9 cellular contexts compared by ENCODE assay signal in genomic region chr11:1863352-1864215, GRCh38. TPM values are rescaled to one million over a fixed set of nuclear protein-coding genes. Genes with fewer than 3 reads are reported as not detected.
DNase-seq lines count a peak whose midpoint lies in the region; ATAC-seq and TF ChIP-seq lines count a peak whose summit lies in the region.
"Had no signal": no experiment of that assay in that cellular context is flagged by ENCODE, and none has a peak within 500 bp of the region (broad histone marks: within the 10 kb centered on the region; RNA-seq: fewer than 3 reads in every experiment).

No MANE protein-coding gene starts in this region.

- CTCF ChIA-PET in CD4-positive, alpha-beta memory T cell (lab: Charles Lee; ENCODE audit: partially characterized antibody), result no interaction called here

- no peaks in the 10 kb centered on the region for H3K27me3 ChIP-seq in CD4-positive, alpha-beta memory T cell (ENCODE audit: insufficient read depth, low read length)
- peaks cover 4% of the 10 kb centered on the region for H3K27me3 ChIP-seq in lower lobe of right lung (ENCODE audit: low read depth)
- no peaks in the 10 kb centered on the region for H3K27me3 ChIP-seq in thoracic aorta (replicated peaks; ENCODE audit: insufficient read depth)

- POLR2A ChIA-PET in CD4-positive, alpha-beta memory T cell (lab: Charles Lee; ENCODE audit: partially characterized antibody), result interaction anchor here (1.1 to 1.5 kb wide), 3 partner anchors 10 to 12 kb away, joined by 3 to 7 read pairs (median 3); no protein-coding TSS in a partner anchor

- H3K27me3 Mint-ChIP-seq in CD4-positive, alpha-beta memory T cell, result no peaks in the 10 kb centered on the region

- intact Hi-C loops in CD4-positive, alpha-beta memory T cell (cut with micrococcal nuclease), result no loop called here
- intact Hi-C loops in lower lobe of right lung (cut with DNase I), result no loop called here

- no peak overlapping the region for H3K27ac ChIP-seq in CD4-positive, alpha-beta memory T cell (ENCODE audit: low read depth, low read length)
- peak overlapping the region; percentile 53 for H3K27ac ChIP-seq in lower lobe of right lung
- peak overlapping the region; percentile 84 to 90 for H3K27ac ChIP-seq in thoracic aorta

- H3K36me3 Mint-ChIP-seq in CD4-positive, alpha-beta memory T cell, result peaks cover 0 to 11% of the 10 kb centered on the region in 2 donors

- H3K36me3 ChIP-seq in CD4-positive, alpha-beta memory T cell (ENCODE audit: insufficient read depth, low read length), result no peaks in the 10 kb centered on the region
- H3K36me3 ChIP-seq in lower lobe of right lung (no peaks in the 10 kb centered on the region), thoracic aorta (no peaks in the 10 kb centered on the region)

- peaks cover 85% of the 10 kb centered on the region for H3K4me1 ChIP-seq in CD4-positive, alpha-beta memory T cell (ENCODE audit: insufficient read depth, low read length)
- H3K4me1 ChIP-seq in lower lobe of right lung (peaks cover 34% of the 10 kb centered on the region), thoracic aorta (ENCODE audit: control insufficient read depth in 1 of 2, low read depth in 2 of 2) (peaks cover 31 to 47% of the 10 kb centered on the region in 2 donors)

- no peak for TF ChIP-seq POLR2A in NB4 (IDR thresholded peaks at IDR 0.05; ENCODE audit: extremely low read depth, insufficient read length)

- H3K4me1 Mint-ChIP-seq in CD4-positive, alpha-beta memory T cell, result peaks cover 19 to 42% (median 27%) of the 10 kb centered on the region in 4 donors

- peak; percentile 91 to 92 for ATAC-seq in lower lobe of right lung
- ATAC-seq in thoracic aorta (ENCODE audit: insufficient number of reproducible peaks, low FRiP score, low read depth), result peak; percentile 78
- ATAC-seq in HG03520 (IDR thresholded peaks at IDR 0.05; ENCODE audit: unreplicated experiment), result no peak
- ATAC-seq in GM18858 (IDR thresholded peaks at IDR 0.05; ENCODE audit: unreplicated experiment), result no peak

- peak in 1 of 5 donors; percentile 28 for DNase-seq in CD4-positive, alpha-beta memory T cell
- DNase-seq in NB4 (ENCODE audit: low read depth) (peak; percentile 68), dermis microvascular lymphatic vessel endothelial cell (ENCODE audit: low read depth in 2 of 2) (peak; percentile 77 to 94), lower lobe of right lung (peak; percentile 79), thoracic aorta (ENCODE audit: low spot score) (peak; percentile 74), NOMO-1 treated with DMSO at 0.1 percent for 48 hours (lab: John Stamatoyannopoulos, UW; ENCODE audit: unreplicated experiment) (no peak)

- TF ChIP-seq CTCF in NB4 (IDR thresholded peaks at IDR 0.05; ENCODE audit: low read depth, low read length) (no peak), lower lobe of right lung (IDR thresholded peaks at IDR 0.05) (no peak), thoracic aorta (IDR thresholded peaks at IDR 0.05) (no peak)

- H3K4me3 Mint-ChIP-seq in CD4-positive, alpha-beta memory T cell, result peak overlapping the region in 3 of 8 donors; percentile 36 to 56 (median 54)

- H3K9me3 ChIP-seq in CD4-positive, alpha-beta memory T cell (ENCODE audit: control insufficient read depth in 1 of 2, low read length in 2 of 2), result no peaks in the 10 kb centered on the region
- H3K9me3 ChIP-seq in lower lobe of right lung (no peaks in the 10 kb centered on the region), thoracic aorta (no peaks in the 10 kb centered on the region)

- no peak overlapping the region for H3K4me3 ChIP-seq in CD4-positive, alpha-beta memory T cell (ENCODE audit: low read length in 2 of 2)
- no peak overlapping the region for H3K4me3 ChIP-seq in NB4 (ENCODE audit: low read depth, low read length)
- peak overlapping the region; percentile 25 for H3K4me3 ChIP-seq in lower lobe of right lung
- H3K4me3 ChIP-seq in thoracic aorta, result peak overlapping the region; percentile 52

- peaks cover 0 to 2% (median 0%) of the 10 kb centered on the region in 8 donors for H3K9me3 Mint-ChIP-seq in CD4-positive, alpha-beta memory T cell

- peak overlapping the region in 5 of 7 donors; percentile 29 to 66 (median 36) for H3K27ac Mint-ChIP-seq in CD4-positive, alpha-beta memory T cell

RNA-seq across cellular contexts. Expression of gene LSP1, which starts 10.7 kb away (rescaled TPM):
- total RNA-seq in CD4-positive, alpha-beta memory T cell, result 100 to 1,000 TPM; 324 to 327 TPM
- 100 to 1,000 TPM; 253 to 435 TPM for polyA plus RNA-seq in CD4-positive, alpha-beta memory T cell
- total RNA-seq in dermis microvascular lymphatic vessel endothelial cell (under 0.01 TPM in 2 replicates), lower lobe of right lung (90.4 TPM), thoracic aorta (10 to 100 TPM; 23.6 to 40.5 TPM)

RNA-seq across cellular contexts. Expression of gene TNNI2, which starts 24.8 kb away (rescaled TPM):
- total RNA-seq in CD4-positive, alpha-beta memory T cell, result not detected
- polyA plus RNA-seq in CD4-positive, alpha-beta memory T cell, result not detected
- total RNA-seq in dermis microvascular lymphatic vessel endothelial cell, result not detected in 2 replicates
- total RNA-seq in lower lobe of right lung, result 17.7 TPM
- not detected for total RNA-seq in thoracic aorta
- total RNA-seq: glomerular endothelial cell had no signal

RNA-seq across cellular contexts. Expression of gene PRR33, which starts 28.1 kb away (rescaled TPM):
- total RNA-seq in CD4-positive, alpha-beta memory T cell, result not detected
- polyA plus RNA-seq in CD4-positive, alpha-beta memory T cell, result under 1 TPM in 1 of 2 donors, not detected in 1; 0.18 TPM
- total RNA-seq in dermis microvascular lymphatic vessel endothelial cell (not detected in 2 replicates), lower lobe of right lung (not detected), thoracic aorta (under 1 TPM in 1 of 2 donors, not detected in 1; 0.41 TPM)
- total RNA-seq: glomerular endothelial cell had no signal

RNA-seq across cellular contexts. Expression of gene SYT8, which starts 28.8 kb away (rescaled TPM):
- not detected for total RNA-seq in CD4-positive, alpha-beta memory T cell
- not detected for polyA plus RNA-seq in CD4-positive, alpha-beta memory T cell
- total RNA-seq in dermis microvascular lymphatic vessel endothelial cell (under 0.01 and 0.13 TPM in 2 replicates), lower lobe of right lung (18.5 TPM), thoracic aorta (1 to 10 TPM; 3.4 to 3.6 TPM)
- total RNA-seq: glomerular endothelial cell had no signal

RNA-seq across cellular contexts. Expression of gene TNNT3, which starts 55.9 kb away (rescaled TPM):
- 10 to 100 TPM in 1 of 2 experiments, 1 to 10 TPM in 1; 9.3 to 10.5 TPM for total RNA-seq in CD4-positive, alpha-beta memory T cell
- polyA plus RNA-seq in CD4-positive, alpha-beta memory T cell, result not detected
- total RNA-seq in dermis microvascular lymphatic vessel endothelial cell (not detected in 2 replicates), lower lobe of right lung (4.7 TPM), thoracic aorta (1 to 10 TPM; 8.3 to 9.7 TPM)
- total RNA-seq: glomerular endothelial cell had no signal

Comparison
In these comparisons a context has a peak if more than half of its experiments do, and no peak if none do; other contexts are left out.
1. H3K4me3 ChIP-seq: peak in lower lobe of right lung (single experiment) and thoracic aorta (single experiment); none in CD4-positive, alpha-beta memory T cell (0 of 2) and NB4 (single experiment).
2. ATAC-seq: peak in lower lobe of right lung (2 of 2) and thoracic aorta (single experiment); none in HG03520 (single experiment) and GM18858 (single experiment).
3. RNA of gene LSP1, which starts 10.7 kb away (total RNA-seq): 324 to 327 TPM in CD4-positive, alpha-beta memory T cell, 90.4 TPM in lower lobe of right lung (single experiment) and 23.6 to 40.5 TPM in thoracic aorta; under 0.01 TPM in dermis microvascular lymphatic vessel endothelial cell; every median in the first group is over 10 times any median in the second.
4. RNA of gene TNNI2, which starts 24.8 kb away (total RNA-seq): 17.7 TPM in lower lobe of right lung (single experiment); not detected in thoracic aorta, not detected in CD4-positive, alpha-beta memory T cell and not detected in dermis microvascular lymphatic vessel endothelial cell; every median in the first group is over 10 times any median in the second.